ENCODE assay signal across 1 cellular context in genomic region chr2:134218928-134219707, GRCh38.
TF ChIP-seq lines count a peak whose summit lies in the region.

No MANE protein-coding gene starts in this region.

TF ChIP-seq in HepG2, 621 proteins besides CTCF, POLR2A, EP300 and RAD21 (continued from another document):
- TF ChIP-seq ZNF318 (CRISPR knock-in tag; IDR thresholded peaks at IDR 0.05) (no peak), ZSCAN21 (CRISPR knock-in tag; IDR thresholded peaks at IDR 0.05; ENCODE audit: borderline replicate concordance) (no peak), ZNF441 (CRISPR knock-in tag; IDR thresholded peaks at IDR 0.05; ENCODE audit: borderline replicate concordance) (no peak), PCBP2 (optimal IDR thresholded peaks at IDR 0.05; ENCODE audit: low read depth, low read length, poor library complexity, severe bottlenecking) (no peak)
